ENCODE assay signal across 8 cellular contexts in genomic region chr1:220300442-220301121, GRCh38. TPM values are rescaled to one million over a fixed set of nuclear protein-coding genes. Genes with fewer than 3 reads are reported as not detected.
A peak's percentile ranks its signal among the peaks of the same experiment; 100 is the strongest.
DNase-seq lines count a peak whose midpoint lies in the region; ATAC-seq lines count a peak whose summit lies in the region.

No MANE protein-coding gene starts in this region.

- ATAC-seq in HG03378 (IDR thresholded peaks at IDR 0.05; ENCODE audit: unreplicated experiment) (no peak), GM18870 (IDR thresholded peaks at IDR 0.05; ENCODE audit: unreplicated experiment) (no peak)

- H3K36me3 ChIP-seq in stomach smooth muscle (ENCODE audit: control insufficient read depth in 2 of 2, insufficient read depth in 2 of 2, low read length in 2 of 2) = no peaks in the 10 kb centered on the region

- DNase-seq in ACHN (peak; percentile 91), M059J (ENCODE audit: low read depth) (peak; percentile 83), T47D (ENCODE audit: low read depth in 1 of 2, low spot score in 1 of 2) (peak; percentile 31 to 84), islet precursor cell (peak; percentile 97)
- DNase-seq in stimulated activated CD4-positive, alpha-beta T cell treated with anti-CD3 and anti-CD28 coated beads, Interleukin-4, amount 100 ng/mL, for 4 hours = no peak

- H3K4me1 ChIP-seq in stomach smooth muscle (ENCODE audit: control insufficient read depth, insufficient read depth, low read length) = peaks cover 6% of the 10 kb centered on the region

- peak overlapping the region; percentile 59 for H3K27ac ChIP-seq in stomach smooth muscle (ENCODE audit: low read length)

- H3K9me3 ChIP-seq in stomach smooth muscle (ENCODE audit: control insufficient read depth in 2 of 2, low read length in 2 of 2) = no peaks in the 10 kb centered on the region

- peaks cover 0 to 2% of the 10 kb centered on the region in 2 donors for H3K27me3 ChIP-seq in stomach smooth muscle (ENCODE audit: control insufficient read depth in 1 of 2, insufficient read depth in 2 of 2, low read length in 2 of 2)

- H3K4me3 ChIP-seq in stomach smooth muscle (ENCODE audit: low read length in 2 of 2) = peak overlapping the region in 1 of 2 donors; percentile 40

- in situ Hi-C loops in ACHN (cut with HindIII; ENCODE audit: low pct_ligation_motif_present, low pct_unique_long_range_greater_than_20kb, low sequenced_read_pairs) = no loop called here
- in situ Hi-C loops in T47D (cut with HindIII; ENCODE audit: low pct_unique_long_range_greater_than_20kb, low sequenced_read_pairs) = no loop called here

- H3K9ac ChIP-seq in stomach smooth muscle (ENCODE audit: low read length in 2 of 2) = peak overlapping the region; percentile 48 to 72

RNA-seq across cellular contexts. Expression of gene RAB3GAP2, which starts 28.3 kb away (rescaled TPM):
- total RNA-seq in M059J (2014; rRNA removed; shearing (Covaris generic)) = 19.4 and 19.9 TPM in 2 replicates

Comparison
In these comparisons a context has a peak if more than half of its experiments do, and no peak if none do; other contexts are left out.
1. DNase-seq: peak in ACHN (single experiment), M059J (single experiment), T47D (2 of 2) and islet precursor cell (single experiment); none in stimulated activated CD4-positive, alpha-beta T cell treated with anti-CD3 and anti-CD28 coated beads, Interleukin-4, amount 100 ng/mL, for 4 hours (0 of 2).